ENCODE assay signal across 8 cellular contexts in genomic region chr11:64372802-64373597, GRCh38. TPM values are rescaled to one million over a fixed set of nuclear protein-coding genes. Genes with fewer than 3 reads are reported as not detected.
A peak's percentile ranks its signal among the peaks of the same experiment; 100 is the strongest.
DNase-seq lines count a peak whose midpoint lies in the region; ATAC-seq, FAIRE-seq and TF ChIP-seq lines count a peak whose summit lies in the region.

No MANE protein-coding gene starts in this region.

- H3K27ac Mint-ChIP-seq in activated CD8-positive, alpha-beta T cell treated with anti-CD3 and anti-CD28 coated beads for 36 hours: no peak overlapping the region
- H3K27ac Mint-ChIP-seq in activated CD8-positive, alpha-beta T cell treated with anti-CD3 and anti-CD28 coated beads, Interleukin-2, amount 10 ng/mL, durations not matched to agents 7 days and 5 days: no peak overlapping the region
- no peak overlapping the region for H3K27ac Mint-ChIP-seq in CD8-positive, alpha-beta memory T cell

- DNase-seq in activated CD8-positive, alpha-beta T cell treated with anti-CD3 and anti-CD28 coated beads for 36 hours: no peak
- no peak for DNase-seq in activated CD8-positive, alpha-beta T cell treated with anti-CD3 and anti-CD28 coated beads, Interleukin-2, amount 10 ng/mL, durations not matched to agents 7 days and 5 days
- DNase-seq in NCI-H446 treated with DMSO at 0.1 percent for 48 hours (lab: John Stamatoyannopoulos, UW) (peak; percentile 100), choroid plexus epithelial cell (ENCODE audit: low read depth) (peak; percentile 18), small intestine (peak; percentile 74)
- no peak for DNase-seq in stimulated activated CD4-positive, alpha-beta T cell treated with anti-CD3 and anti-CD28 coated beads, Interleukin-1b, Interleukin-23, amount 100 ng/mL, for 48 hours
- DNase-seq in CD8-positive, alpha-beta memory T cell: no peak

- H3K4me3 ChIP-seq in choroid plexus epithelial cell (ENCODE audit: low read depth, low read length) (no peak overlapping the region), small intestine (ENCODE audit: low read depth in 1 of 2, low read length in 2 of 2) (no peak overlapping the region)
- no peak overlapping the region for H3K4me3 ChIP-seq in CD8-positive, alpha-beta memory T cell (ENCODE audit: low read length)

- H3K36me3 ChIP-seq in small intestine (ENCODE audit: control insufficient read depth in 2 of 2, insufficient read depth in 2 of 2, low read length in 2 of 2): peaks cover 9 to 22% of the 10 kb centered on the region in 2 donors
- no peaks in the 10 kb centered on the region for H3K36me3 ChIP-seq in CD8-positive, alpha-beta memory T cell (ENCODE audit: insufficient read depth, low read length)

- no peaks in the 10 kb centered on the region for H3K27me3 Mint-ChIP-seq in activated CD8-positive, alpha-beta T cell treated with anti-CD3 and anti-CD28 coated beads for 36 hours
- peaks cover 3% of the 10 kb centered on the region for H3K27me3 Mint-ChIP-seq in activated CD8-positive, alpha-beta T cell treated with anti-CD3 and anti-CD28 coated beads, Interleukin-2, amount 10 ng/mL, durations not matched to agents 7 days and 5 days (ENCODE audit: low read depth)
- H3K27me3 Mint-ChIP-seq in CD8-positive, alpha-beta memory T cell: peaks cover 0 to 1% of the 10 kb centered on the region in 2 donors

- H3K36me3 Mint-ChIP-seq in activated CD8-positive, alpha-beta T cell treated with anti-CD3 and anti-CD28 coated beads for 36 hours (ENCODE audit: low read depth): peaks cover 13% of the 10 kb centered on the region
- peaks cover 16% of the 10 kb centered on the region for H3K36me3 Mint-ChIP-seq in activated CD8-positive, alpha-beta T cell treated with anti-CD3 and anti-CD28 coated beads, Interleukin-2, amount 10 ng/mL, durations not matched to agents 7 days and 5 days (ENCODE audit: low read depth)
- peaks cover 0 to 24% (median 1%) of the 10 kb centered on the region in 3 donors for H3K36me3 Mint-ChIP-seq in CD8-positive, alpha-beta memory T cell

- no peak overlapping the region for H3K4me3 Mint-ChIP-seq in activated CD8-positive, alpha-beta T cell treated with anti-CD3 and anti-CD28 coated beads for 36 hours
- H3K4me3 Mint-ChIP-seq in activated CD8-positive, alpha-beta T cell treated with anti-CD3 and anti-CD28 coated beads, Interleukin-2, amount 10 ng/mL, durations not matched to agents 7 days and 5 days: no peak overlapping the region
- H3K4me3 Mint-ChIP-seq in CD8-positive, alpha-beta memory T cell: no peak overlapping the region

- POLR2A ChIA-PET in activated CD8-positive, alpha-beta T cell treated with anti-CD3 and anti-CD28 coated beads for 36 hours (lab: Charles Lee): interaction anchor here (0.8 to 1.2 kb wide), 3 partner anchors 12 to 30 kb away, joined by 3 read pairs; no protein-coding TSS in a partner anchor
- POLR2A ChIA-PET in activated CD8-positive, alpha-beta T cell treated with anti-CD3 and anti-CD28 coated beads, Interleukin-2, amount 10 ng/mL, durations not matched to agents 7 days and 5 days (lab: Charles Lee): interaction anchor here (1.4 kb wide), 1 partner anchor 13 kb away, joined by 3 read pairs; no protein-coding TSS in a partner anchor
- POLR2A ChIA-PET in CD8-positive, alpha-beta memory T cell (lab: Charles Lee): no interaction called here

- 52 to 67% (median 63%) methylated on average over 18 of the region's 18 CpGs for WGBS in small intestine, 3 donors

- ATAC-seq in activated CD8-positive, alpha-beta T cell treated with anti-CD3 and anti-CD28 coated beads for 36 hours: peak; percentile 45
- no peak for ATAC-seq in activated CD8-positive, alpha-beta T cell treated with anti-CD3 and anti-CD28 coated beads, Interleukin-2, amount 10 ng/mL, durations not matched to agents 7 days and 5 days
- ATAC-seq in HG03139 (IDR thresholded peaks at IDR 0.05; ENCODE audit: unreplicated experiment): no peak

- no peak for FAIRE-seq in small intestine (lab: Jason Lieb, UNC)

- H3K4me1 ChIP-seq in small intestine (ENCODE audit: control insufficient read depth in 2 of 2, insufficient read depth in 1 of 2, low read depth in 1 of 2, low read length in 1 of 2): no peaks in the 10 kb centered on the region
- no peaks in the 10 kb centered on the region for H3K4me1 ChIP-seq in CD8-positive, alpha-beta memory T cell (ENCODE audit: insufficient read depth, low read length)

- no peak overlapping the region for H3K27ac ChIP-seq in small intestine (ENCODE audit: low read depth in 1 of 2, low read length in 1 of 2)
- H3K27ac ChIP-seq in CD8-positive, alpha-beta memory T cell (ENCODE audit: low read depth, low read length): no peak overlapping the region

- no peaks in the 10 kb centered on the region for H3K9me3 ChIP-seq in small intestine (ENCODE audit: control insufficient read depth, low read depth)
- no peaks in the 10 kb centered on the region for H3K9me3 ChIP-seq in CD8-positive, alpha-beta memory T cell (ENCODE audit: low read length)

- H3K9me3 Mint-ChIP-seq in activated CD8-positive, alpha-beta T cell treated with anti-CD3 and anti-CD28 coated beads for 36 hours: no peaks in the 10 kb centered on the region
- no peaks in the 10 kb centered on the region for H3K9me3 Mint-ChIP-seq in activated CD8-positive, alpha-beta T cell treated with anti-CD3 and anti-CD28 coated beads, Interleukin-2, amount 10 ng/mL, durations not matched to agents 7 days and 5 days (ENCODE audit: insufficient read depth)
- no peaks in the 10 kb centered on the region for H3K9me3 Mint-ChIP-seq in CD8-positive, alpha-beta memory T cell

- CTCF ChIA-PET in activated CD8-positive, alpha-beta T cell treated with anti-CD3 and anti-CD28 coated beads for 36 hours (lab: Charles Lee): interaction anchor here (1.3 to 2.5 kb wide), 2 partner anchors 13 to 76 kb away, joined by 3 to 9 read pairs; no protein-coding TSS in a partner anchor
- CTCF ChIA-PET in activated CD8-positive, alpha-beta T cell treated with anti-CD3 and anti-CD28 coated beads, Interleukin-2, amount 10 ng/mL, durations not matched to agents 7 days and 5 days (lab: Charles Lee): interaction anchor here (0.8 to 1.8 kb wide), 3 partner anchors 12 to 76 kb away, joined by 3 to 7 read pairs (median 3); no protein-coding TSS in a partner anchor
- CTCF ChIA-PET in CD8-positive, alpha-beta memory T cell (lab: Charles Lee): no interaction called here

- no peak for TF ChIP-seq CTCF in activated CD8-positive, alpha-beta T cell treated with anti-CD3 and anti-CD28 coated beads for 36 hours (IDR thresholded peaks at IDR 0.05)
- no peak for TF ChIP-seq CTCF in choroid plexus epithelial cell (conservative IDR thresholded peaks at IDR 0.05; ENCODE audit: low read depth, low read length)

- intact Hi-C loops in activated CD8-positive, alpha-beta T cell treated with anti-CD3 and anti-CD28 coated beads for 36 hours (cut with micrococcal nuclease): no loop called here

- H3K27me3 ChIP-seq in small intestine (ENCODE audit: control insufficient read depth in 2 of 2, insufficient read depth in 2 of 2, low read length in 2 of 2): no peaks in the 10 kb centered on the region
- H3K27me3 ChIP-seq in CD8-positive, alpha-beta memory T cell (ENCODE audit: insufficient read depth, low read length, poor library complexity, severe bottlenecking): no peaks in the 10 kb centered on the region

- peaks cover 3% of the 10 kb centered on the region for H3K4me1 Mint-ChIP-seq in activated CD8-positive, alpha-beta T cell treated with anti-CD3 and anti-CD28 coated beads for 36 hours (ENCODE audit: low read depth)
- H3K4me1 Mint-ChIP-seq in activated CD8-positive, alpha-beta T cell treated with anti-CD3 and anti-CD28 coated beads, Interleukin-2, amount 10 ng/mL, durations not matched to agents 7 days and 5 days (ENCODE audit: low read depth): no peaks in the 10 kb centered on the region
- H3K4me1 Mint-ChIP-seq in CD8-positive, alpha-beta memory T cell: no peaks in the 10 kb centered on the region

RNA-seq across cellular contexts. Expression of gene RPS6KA4, which starts 14.0 kb away (rescaled TPM):
- 10 to 100 TPM; 24.6 to 26.0 TPM for total RNA-seq in activated CD8-positive, alpha-beta T cell treated with anti-CD3 and anti-CD28 coated beads for 36 hours
- 10 to 100 TPM; 39.0 to 42.3 TPM for total RNA-seq in activated CD8-positive, alpha-beta T cell treated with anti-CD3 and anti-CD28 coated beads, Interleukin-2, amount 10 ng/mL, durations not matched to agents 7 days and 5 days
- polyA plus RNA-seq in small intestine: 10 to 100 TPM; 27.5 to 33.4 (median 30.0) TPM
- 10 to 100 TPM; 38.0 to 39.0 TPM for total RNA-seq in CD8-positive, alpha-beta memory T cell
- 15.9 TPM for polyA plus RNA-seq in CD8-positive, alpha-beta memory T cell

RNA-seq across cellular contexts. Expression of gene CCDC88B, which starts 33.0 kb away (rescaled TPM):
- 10 to 100 TPM; 65.8 to 76.1 TPM for total RNA-seq in activated CD8-positive, alpha-beta T cell treated with anti-CD3 and anti-CD28 coated beads for 36 hours
- total RNA-seq in activated CD8-positive, alpha-beta T cell treated with anti-CD3 and anti-CD28 coated beads, Interleukin-2, amount 10 ng/mL, durations not matched to agents 7 days and 5 days: 100 to 1,000 TPM; 127 TPM
- 100 to 1,000 TPM in 2 of 3 donors, 10 to 100 TPM in 1; 32.3 to 363 (median 147) TPM for polyA plus RNA-seq in small intestine
- total RNA-seq in CD8-positive, alpha-beta memory T cell: 100 to 1,000 TPM; 101 to 105 TPM
- 45.6 TPM for polyA plus RNA-seq in CD8-positive, alpha-beta memory T cell

RNA-seq across cellular contexts. Expression of gene PRDX5, which starts 55.1 kb away (rescaled TPM):
- 100 to 1,000 TPM; 103 to 105 TPM for total RNA-seq in activated CD8-positive, alpha-beta T cell treated with anti-CD3 and anti-CD28 coated beads for 36 hours
- 100 to 1,000 TPM; 102 to 106 TPM for total RNA-seq in activated CD8-positive, alpha-beta T cell treated with anti-CD3 and anti-CD28 coated beads, Interleukin-2, amount 10 ng/mL, durations not matched to agents 7 days and 5 days
- 100 to 1,000 TPM; 477 to 668 (median 619) TPM for polyA plus RNA-seq in small intestine
- total RNA-seq in CD8-positive, alpha-beta memory T cell: 100 to 1,000 TPM; 114 to 126 TPM
- polyA plus RNA-seq in CD8-positive, alpha-beta memory T cell: 170 TPM

RNA-seq across cellular contexts. Expression of gene TRMT112, which starts 55.6 kb away (rescaled TPM):
- total RNA-seq in activated CD8-positive, alpha-beta T cell treated with anti-CD3 and anti-CD28 coated beads for 36 hours: 100 to 1,000 TPM; 197 TPM
- total RNA-seq in activated CD8-positive, alpha-beta T cell treated with anti-CD3 and anti-CD28 coated beads, Interleukin-2, amount 10 ng/mL, durations not matched to agents 7 days and 5 days: 100 to 1,000 TPM; 154 to 165 TPM
- 100 to 1,000 TPM in 2 of 3 donors, 10 to 100 TPM in 1; 99.3 to 188 (median 171) TPM for polyA plus RNA-seq in small intestine
- 100 to 1,000 TPM; 327 to 332 TPM for total RNA-seq in CD8-positive, alpha-beta memory T cell
- polyA plus RNA-seq in CD8-positive, alpha-beta memory T cell: 467 TPM

Comparison
In these comparisons a context has a peak if more than half of its experiments do, and no peak if none do; other contexts are left out.
1. DNase-seq: peak in NCI-H446 treated with DMSO at 0.1 percent for 48 hours (single experiment), choroid plexus epithelial cell (single experiment) and small intestine (single experiment); none in activated CD8-positive, alpha-beta T cell treated with anti-CD3 and anti-CD28 coated beads for 36 hours (single experiment), activated CD8-positive, alpha-beta T cell treated with anti-CD3 and anti-CD28 coated beads, Interleukin-2, amount 10 ng/mL, durations not matched to agents 7 days and 5 days (single experiment), stimulated activated CD4-positive, alpha-beta T cell treated with anti-CD3 and anti-CD28 coated beads, Interleukin-1b, Interleukin-23, amount 100 ng/mL, for 48 hours (single experiment) and CD8-positive, alpha-beta memory T cell (0 of 5).